ENCODE assay signal across 1 cellular context in genomic region chr3:48428088-48428862, GRCh38.
TF ChIP-seq lines count a peak whose summit lies in the region.

No MANE protein-coding gene starts in this region.

TF ChIP-seq in HepG2, 621 proteins besides CTCF, POLR2A, EP300 and RAD21 (continued from another document and continues in another):
- TF ChIP-seq HIC2 (CRISPR knock-in tag; IDR thresholded peaks at IDR 0.05; ENCODE audit: low read depth) = peak; percentile 77
- no peak for TF ChIP-seq NCOA1 (CRISPR knock-in tag; IDR thresholded peaks at IDR 0.05)
- no peak for TF ChIP-seq ZFP1 (CRISPR knock-in tag; IDR thresholded peaks at IDR 0.05)
- no peak for TF ChIP-seq CREB3 (CRISPR knock-in tag; IDR thresholded peaks at IDR 0.05)
- TF ChIP-seq KAT8 (CRISPR knock-in tag; IDR thresholded peaks at IDR 0.05) = 0 out of 2 replicates have a peak, but pooled peaks have one; percentile 52
- peak; percentile 78; the same call in 1 of the 2 replicates for TF ChIP-seq PITX1 (CRISPR knock-in tag; IDR thresholded peaks at IDR 0.05)
- no peak for TF ChIP-seq PBX3 (CRISPR knock-in tag; IDR thresholded peaks at IDR 0.05; ENCODE audit: borderline replicate concordance)
- no peak for TF ChIP-seq ZSCAN29 (CRISPR knock-in tag; conservative IDR thresholded peaks at IDR 0.05)
- no peak for TF ChIP-seq ATRX (CRISPR knock-in tag; IDR thresholded peaks at IDR 0.05; ENCODE audit: borderline replicate concordance)
- TF ChIP-seq ZNF234 (CRISPR knock-in tag; conservative IDR thresholded peaks at IDR 0.05) = no peak
- no peak; the same call in 1 of the 2 replicates for TF ChIP-seq ZBTB10 (CRISPR knock-in tag; IDR thresholded peaks at IDR 0.05; ENCODE audit: borderline replicate concordance)
- no peak for TF ChIP-seq TSC22D2 (CRISPR knock-in tag; IDR thresholded peaks at IDR 0.05; ENCODE audit: borderline replicate concordance)
- no peak for TF ChIP-seq TCF12 (IDR thresholded peaks at IDR 0.05)
- no peak for TF ChIP-seq TCF12 (CRISPR knock-in tag; IDR thresholded peaks at IDR 0.05)
- no peak for TF ChIP-seq THAP9 (CRISPR knock-in tag; IDR thresholded peaks at IDR 0.05; ENCODE audit: borderline replicate concordance)
- no peak for TF ChIP-seq ZNF879 (CRISPR knock-in tag; IDR thresholded peaks at IDR 0.05)
- no peak for TF ChIP-seq ZNF446 (CRISPR knock-in tag; IDR thresholded peaks at IDR 0.05)
- peak; percentile 45; the same call in 1 of the 2 replicates for TF ChIP-seq ZFY (CRISPR knock-in tag; IDR thresholded peaks at IDR 0.05)
- no peak for TF ChIP-seq PLRG1 (conservative IDR thresholded peaks at IDR 0.05)
- no peak for TF ChIP-seq POLR2AphosphoS2 (IDR thresholded peaks at IDR 0.05; ENCODE audit: low read depth, low read length)
- TF ChIP-seq ISX (CRISPR knock-in tag; conservative IDR thresholded peaks at IDR 0.05) = no peak
- no peak for TF ChIP-seq ZNF281 (CRISPR knock-in tag; IDR thresholded peaks at IDR 0.05; ENCODE audit: borderline replicate concordance)
- TF ChIP-seq ARNTL (CRISPR knock-in tag; IDR thresholded peaks at IDR 0.05) = no peak
- TF ChIP-seq NKX3-1 (CRISPR knock-in tag; IDR thresholded peaks at IDR 0.05) = no peak
- no peak for TF ChIP-seq ZNF512B (CRISPR knock-in tag; IDR thresholded peaks at IDR 0.05; ENCODE audit: borderline replicate concordance)
- TF ChIP-seq KLF13 (CRISPR knock-in tag; IDR thresholded peaks at IDR 0.05) = no peak
- no peak for TF ChIP-seq DNMT3B (CRISPR knock-in tag; conservative IDR thresholded peaks at IDR 0.05)
- no peak for TF ChIP-seq ZNF383 (CRISPR knock-in tag; IDR thresholded peaks at IDR 0.05; ENCODE audit: borderline replicate concordance)
- TF ChIP-seq ZNF17 (CRISPR knock-in tag; IDR thresholded peaks at IDR 0.05) = no peak
- TF ChIP-seq ZNF598 (CRISPR knock-in tag; IDR thresholded peaks at IDR 0.05; ENCODE audit: borderline replicate concordance) = no peak
- no peak for TF ChIP-seq ZNF772 (CRISPR knock-in tag; IDR thresholded peaks at IDR 0.05)
- no peak for TF ChIP-seq ADNP (CRISPR knock-in tag; IDR thresholded peaks at IDR 0.05)
- no peak for TF ChIP-seq ZNF777 (CRISPR knock-in tag; IDR thresholded peaks at IDR 0.05)
- TF ChIP-seq RORA (CRISPR knock-in tag; IDR thresholded peaks at IDR 0.05) = no peak
- no peak for TF ChIP-seq NFIB (CRISPR knock-in tag; IDR thresholded peaks at IDR 0.05; ENCODE audit: borderline replicate concordance)
- TF ChIP-seq ASH2L (IDR thresholded peaks at IDR 0.05; ENCODE audit: insufficient read length, low read depth, low read length) = no peak
- peak; percentile 89 for TF ChIP-seq HNF1B (CRISPR knock-in tag; IDR thresholded peaks at IDR 0.05)
- no peak for TF ChIP-seq REST (IDR thresholded peaks at IDR 0.05; ENCODE audit: borderline replicate concordance in 1 of 2, low read depth in 1 of 2, low read length in 2 of 2)
- TF ChIP-seq HMG20A (CRISPR knock-in tag; IDR thresholded peaks at IDR 0.05; ENCODE audit: borderline replicate concordance) = no peak
- TF ChIP-seq ZNF629 (CRISPR knock-in tag; conservative IDR thresholded peaks at IDR 0.05) = no peak
- no peak for TF ChIP-seq ZMAT5 (CRISPR knock-in tag; IDR thresholded peaks at IDR 0.05; ENCODE audit: borderline replicate concordance, low read depth)
- TF ChIP-seq ZSCAN20 (CRISPR knock-in tag; IDR thresholded peaks at IDR 0.05; ENCODE audit: borderline replicate concordance) = 0 out of 2 replicates have a peak, but pooled peaks have one; percentile 40
- TF ChIP-seq RFXANK (CRISPR knock-in tag; IDR thresholded peaks at IDR 0.05) = no peak
